In the genomic region with DNA sequence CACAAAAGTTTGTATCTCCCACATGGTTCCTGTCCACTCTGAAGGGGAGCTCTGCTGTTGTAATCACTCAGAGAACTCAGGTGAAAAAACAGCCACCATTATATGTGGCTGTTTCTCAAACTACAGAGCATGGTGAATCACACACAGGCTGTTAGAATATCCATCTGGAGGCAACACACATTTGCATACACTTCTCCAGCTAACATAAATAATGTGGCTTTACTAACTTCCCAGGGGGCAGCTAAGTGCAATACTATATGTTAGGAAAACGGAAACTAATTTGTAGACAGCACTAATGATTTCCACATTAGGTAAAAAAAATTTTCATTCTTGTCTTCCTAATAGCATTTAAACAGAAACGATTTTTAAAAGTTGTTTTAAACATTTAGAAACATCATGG, we compare ENCODE assay signal across 14 cellular contexts. TPM values are rescaled to one million over a fixed set of nuclear protein-coding genes. Genes with fewer than 3 reads are reported as not detected.
DNase-seq lines count a peak whose midpoint lies in the region; ATAC-seq and TF ChIP-seq lines count a peak whose summit lies in the region.
"Had no signal": no experiment of that assay in that cellular context is flagged by ENCODE, and none has a peak within 500 bp of the region (broad histone marks: within the 10 kb centered on the region; RNA-seq: fewer than 3 reads in every experiment).

No MANE protein-coding gene starts in this region.

- no peaks in the 10 kb centered on the region for H3K36me3 ChIP-seq in IMR-90 (ENCODE audit: control insufficient read depth, insufficient read depth, low read length)

- H2AFZ ChIP-seq in IMR-90 (replicated peaks; ENCODE audit: low read length, poor library complexity): no peak overlapping the region

- DNase-seq in AG10803 (ENCODE audit: low read depth): peak; percentile 13
- peak; percentile 61 for DNase-seq in IMR-90
- DNase-seq in astrocyte of the spinal cord (ENCODE audit: low read depth, low spot score): peak; percentile 23
- DNase-seq in glutamatergic neuron: no peak
- DNase-seq in NCI-H69 (lab: John Stamatoyannopoulos, UW): no peak
- DNase-seq in NK-92 treated with Interleukin-12 subunit alpha and Interleukin-12 subunit beta, amount 100 ng/mL, for 24 hours (lab: John Stamatoyannopoulos, UW): no peak
- DNase-seq in GM13977 (ENCODE audit: low spot score): no peak
- no peak for DNase-seq in stimulated activated naive CD8-positive, alpha-beta T cell treated with anti-CD3 and anti-CD28 coated beads, Interleukin-15, amount 100 ng/mL, for 72 hours
- DNase-seq: CD4-positive, alpha-beta T cell; DND-41; Karpas-422; NCI-H1417 treated with DMSO at 0.1 percent for 48 hours; NCI-H2029; NCI-H510A had no signal

- no peak overlapping the region for H4K8ac ChIP-seq in IMR-90 (ENCODE audit: low read depth in 2 of 2, low read length in 2 of 2)

- peaks cover 8% of the 10 kb centered on the region for H3K4me1 Mint-ChIP-seq in glutamatergic neuron (ENCODE audit: low read depth, unreplicated experiment)
- H3K4me1 Mint-ChIP-seq in stimulated activated naive CD8-positive, alpha-beta T cell treated with anti-CD3 and anti-CD28 coated beads, Interleukin-15, amount 100 ng/mL, for 72 hours: no peaks in the 10 kb centered on the region

- H3K4me3 Mint-ChIP-seq in glutamatergic neuron (ENCODE audit: unreplicated experiment): no peak overlapping the region
- H3K4me3 Mint-ChIP-seq in stimulated activated naive CD8-positive, alpha-beta T cell treated with anti-CD3 and anti-CD28 coated beads, Interleukin-15, amount 100 ng/mL, for 72 hours: no peak overlapping the region
- H3K4me3 Mint-ChIP-seq: CD4-positive, alpha-beta T cell had no signal

- H3K27ac ChIP-seq in IMR-90 (ENCODE audit: insufficient read depth, low read length): no peak overlapping the region

- H3K23ac ChIP-seq in IMR-90 (ENCODE audit: low read depth, low read length): no peak overlapping the region

- peaks cover 14% of the 10 kb centered on the region for H3K36me3 Mint-ChIP-seq in glutamatergic neuron (ENCODE audit: unreplicated experiment)

- no peaks in the 10 kb centered on the region for H3K9me1 ChIP-seq in IMR-90 (ENCODE audit: insufficient read depth, low read length)

- H3K9me3 Mint-ChIP-seq in glutamatergic neuron (ENCODE audit: unreplicated experiment): peaks cover 5% of the 10 kb centered on the region
- H3K9me3 Mint-ChIP-seq in stimulated activated naive CD8-positive, alpha-beta T cell treated with anti-CD3 and anti-CD28 coated beads, Interleukin-15, amount 100 ng/mL, for 72 hours: peaks cover 0 to 6% of the 10 kb centered on the region in 2 donors

- dilution Hi-C loops in IMR-90 (cut with HindIII; ENCODE audit: low sequenced_read_pairs, unreplicated experiment): no loop called here

- CTCF ChIA-PET in IMR-90 (lab: Yijun Ruan, JAX): no interaction called here

- H3K14ac ChIP-seq in IMR-90 (replicated peaks; ENCODE audit: low read depth, low read length): no peak overlapping the region

- no TSS peak for BruUV-seq in IMR-90 (replicated peaks; lab: Mats Ljungman, UMichigan)

- TF ChIP-seq POLR2A in IMR-90 (IDR thresholded peaks at IDR 0.05; ENCODE audit: low read depth, low read length): no peak

- H3K4me1 ChIP-seq in IMR-90 (ENCODE audit: control insufficient read depth, insufficient read depth, low read length): no peaks in the 10 kb centered on the region; the same call in 1 of the 2 replicates

- H2BK5ac ChIP-seq in IMR-90 (ENCODE audit: low read depth, low read length, poor library complexity, severe bottlenecking): no peak overlapping the region

- H3K9ac ChIP-seq in IMR-90 (ENCODE audit: low read depth, low read length): no peak overlapping the region

- POLR2A ChIA-PET in IMR-90 (lab: Charles Lee; ENCODE audit: unreplicated experiment): no interaction called here

- no peaks in the 10 kb centered on the region for H3K79me1 ChIP-seq in IMR-90 (ENCODE audit: low read depth in 1 of 2, low read length in 2 of 2)

- H2AK9ac ChIP-seq in IMR-90 (replicated peaks; ENCODE audit: low read depth, low read length, poor library complexity): no peak overlapping the region

- H3K27ac Mint-ChIP-seq in glutamatergic neuron (ENCODE audit: unreplicated experiment): peak overlapping the region; percentile 59
- H3K27ac Mint-ChIP-seq in stimulated activated naive CD8-positive, alpha-beta T cell treated with anti-CD3 and anti-CD28 coated beads, Interleukin-15, amount 100 ng/mL, for 72 hours: no peak overlapping the region
- H3K27ac Mint-ChIP-seq: CD4-positive, alpha-beta T cell had no signal

- TF ChIP-seq CTCF in AG10803 (conservative IDR thresholded peaks at IDR 0.05; ENCODE audit: low read length) (no peak), IMR-90 (conservative IDR thresholded peaks at IDR 0.05; ENCODE audit: low read depth, low read length) (no peak), astrocyte of the spinal cord (IDR thresholded peaks at IDR 0.05; ENCODE audit: low read depth, low read length) (no peak), glutamatergic neuron (IDR thresholded peaks at IDR 0.05; ENCODE audit: partially characterized antibody, unreplicated experiment) (no peak), GM13977 (IDR thresholded peaks at IDR 0.05; ENCODE audit: extremely low read depth, insufficient read depth, missing control alignments) (no peak)

- H2BK120ac ChIP-seq in IMR-90 (ENCODE audit: low read depth, low read length): no peak overlapping the region

- H4K20me1 ChIP-seq in IMR-90 (ENCODE audit: insufficient read depth, low read length): no peaks in the 10 kb centered on the region

- H4K5ac ChIP-seq in IMR-90 (ENCODE audit: low read depth, low read length): no peak overlapping the region

- no peak overlapping the region for H2BK20ac ChIP-seq in IMR-90 (ENCODE audit: low read depth, low read length)

- no peaks in the 10 kb centered on the region for H3K27me3 Mint-ChIP-seq in glutamatergic neuron (ENCODE audit: unreplicated experiment)
- H3K27me3 Mint-ChIP-seq in stimulated activated naive CD8-positive, alpha-beta T cell treated with anti-CD3 and anti-CD28 coated beads, Interleukin-15, amount 100 ng/mL, for 72 hours: peaks cover 7% of the 10 kb centered on the region

- intact Hi-C loops in IMR-90 (cut with micrococcal nuclease): no loop called here

- H2AK5ac ChIP-seq in IMR-90 (ENCODE audit: low read depth, low read length): no peak overlapping the region

- no CpG with 5 or more reads among the region's 2 CpGs for WGBS in IMR-90 (ENCODE audit: extremely low coverage in 2 of 2, insufficient read length in 1 of 2), 2 experiments

- H3K4me3 ChIP-seq in AG10803 (ENCODE audit: low read length) (no peak overlapping the region), IMR-90 (ENCODE audit: insufficient read depth, low read depth, low read length) (no peak overlapping the region), astrocyte of the spinal cord (ENCODE audit: low read depth, low read length) (no peak overlapping the region)

- no peaks in the 10 kb centered on the region for H3K9me3 ChIP-seq in IMR-90 (ENCODE audit: control insufficient read depth, insufficient read depth, low read length)

- H3K18ac ChIP-seq in IMR-90 (ENCODE audit: low read depth, low read length): no peak overlapping the region; the same call in 1 of the 2 replicates

- H2BK15ac ChIP-seq in IMR-90 (ENCODE audit: low read depth, low read length): no peak overlapping the region

- no peak for TF ChIP-seq RAD21 in IMR-90 (IDR thresholded peaks at IDR 0.05; ENCODE audit: low read length)

- in situ Hi-C loops in IMR-90 (cut with MboI; ENCODE audit: low sequenced_read_pairs): no loop called here
- in situ Hi-C loops in astrocyte of the spinal cord (cut with HindIII; ENCODE audit: low sequenced_read_pairs): no loop called here
- in situ Hi-C loops in GM13977 (cut with MboI; ENCODE audit: low pct_unique_long_range_greater_than_20kb, low sequenced_read_pairs, unreplicated experiment): no loop called here

- peak overlapping the region; percentile 1; the same call in 1 of the 2 replicates for H3K4me2 ChIP-seq in IMR-90 (ENCODE audit: low read depth, low read length)

- H3K4ac ChIP-seq in IMR-90 (ENCODE audit: low read depth, low read length): no peak overlapping the region

- ATAC-seq in IMR-90 (ENCODE audit: low read depth): peak; percentile 70; the same call in 1 of the 2 replicates
- ATAC-seq in stimulated activated naive CD8-positive, alpha-beta T cell treated with anti-CD3 and anti-CD28 coated beads, Interleukin-15, amount 100 ng/mL, for 72 hours: no peak

- no peak overlapping the region for H3K56ac ChIP-seq in IMR-90 (ENCODE audit: extremely low read depth, insufficient read depth, low read length)

- no peak overlapping the region for H4K91ac ChIP-seq in IMR-90 (ENCODE audit: insufficient read depth, low read depth, low read length)

- no peaks in the 10 kb centered on the region for H3K27me3 ChIP-seq in IMR-90 (ENCODE audit: control insufficient read depth, insufficient read depth, low read length)

TF ChIP-seq in IMR-90, 13 proteins besides CTCF, POLR2A, EP300 and RAD21 (continues in another document):
- TF ChIP-seq RFX5 (IDR thresholded peaks at IDR 0.05; ENCODE audit: low read depth, low read length) (no peak), MAFK (IDR thresholded peaks at IDR 0.05; ENCODE audit: low read depth, low read length) (no peak), SMC3 (IDR thresholded peaks at IDR 0.05; ENCODE audit: low read depth, low read length) (no peak), CHD1 (IDR thresholded peaks at IDR 0.05; ENCODE audit: low read depth, low read length) (no peak)
- TF ChIP-seq, protein P1, sequence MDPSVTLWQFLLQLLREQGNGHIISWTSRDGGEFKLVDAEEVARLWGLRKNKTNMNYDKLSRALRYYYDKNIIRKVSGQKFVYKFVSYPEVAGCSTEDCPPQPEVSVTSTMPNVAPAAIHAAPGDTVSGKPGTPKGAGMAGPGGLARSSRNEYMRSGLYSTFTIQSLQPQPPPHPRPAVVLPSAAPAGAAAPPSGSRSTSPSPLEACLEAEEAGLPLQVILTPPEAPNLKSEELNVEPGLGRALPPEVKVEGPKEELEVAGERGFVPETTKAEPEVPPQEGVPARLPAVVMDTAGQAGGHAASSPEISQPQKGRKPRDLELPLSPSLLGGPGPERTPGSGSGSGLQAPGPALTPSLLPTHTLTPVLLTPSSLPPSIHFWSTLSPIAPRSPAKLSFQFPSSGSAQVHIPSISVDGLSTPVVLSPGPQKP (IDR thresholded peaks at IDR 0.05; ENCODE audit: borderline replicate concordance, low read depth, low read length): no peak
- TF ChIP-seq, protein P2, sequence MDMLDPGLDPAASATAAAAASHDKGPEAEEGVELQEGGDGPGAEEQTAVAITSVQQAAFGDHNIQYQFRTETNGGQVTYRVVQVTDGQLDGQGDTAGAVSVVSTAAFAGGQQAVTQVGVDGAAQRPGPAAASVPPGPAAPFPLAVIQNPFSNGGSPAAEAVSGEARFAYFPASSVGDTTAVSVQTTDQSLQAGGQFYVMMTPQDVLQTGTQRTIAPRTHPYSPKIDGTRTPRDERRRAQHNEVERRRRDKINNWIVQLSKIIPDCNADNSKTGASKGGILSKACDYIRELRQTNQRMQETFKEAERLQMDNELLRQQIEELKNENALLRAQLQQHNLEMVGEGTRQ (IDR thresholded peaks at IDR 0.05; ENCODE audit: low read depth, low read length): no peak

RNA-seq across cellular contexts. Expression of a gene that starts 49.3 kb away (rescaled TPM):
- total RNA-seq in IMR-90 (2012; rRNA removed) (5.4 and 8.6 TPM in 2 replicates), glutamatergic neuron (ENCODE audit: unreplicated experiment) (not detected)
- 1.1 and 1.7 TPM in 2 replicates for polyA plus RNA-seq in IMR-90 (2012; rRNA removed)
- polyA plus RNA-seq in IMR-90 (2012; cell fraction: cytosol; rRNA removed): 0.24 and 0.25 TPM in 2 replicates
- polyA plus RNA-seq in IMR-90 (2012; cell fraction: nucleus; rRNA removed; ENCODE audit: low replicate concordance): 0.21 and 2.1 TPM in 2 replicates
- total RNA-seq: CD4-positive, alpha-beta T cell had no signal

Comparison
In these comparisons a context has a peak if more than half of its experiments do, and no peak if none do; other contexts are left out.
1. DNase-seq: peak in AG10803 (single experiment), IMR-90 (single experiment) and astrocyte of the spinal cord (single experiment); none in glutamatergic neuron (single experiment), NCI-H69 (single experiment), NK-92 treated with Interleukin-12 subunit alpha and Interleukin-12 subunit beta, amount 100 ng/mL, for 24 hours (single experiment), GM13977 (single experiment) and stimulated activated naive CD8-positive, alpha-beta T cell treated with anti-CD3 and anti-CD28 coated beads, Interleukin-15, amount 100 ng/mL, for 72 hours (0 of 2).